ENCODE assay signal across 31 cellular contexts in genomic region chr15:19944261-19944888, GRCh38.
"Had no signal": no experiment of that assay in that cellular context is flagged by ENCODE, and none has a peak within 500 bp of the region (broad histone marks: within the 10 kb centered on the region; RNA-seq: fewer than 3 reads in every experiment).

No MANE protein-coding gene starts in this region.

- H3K36me3 ChIP-seq: MG63, SJSA1, WERI-Rb-1 had no signal

- DNase-seq: activated CD4-positive, alpha-beta memory T cell treated with anti-CD3 and anti-CD28 coated beads, Interleukin-2, amount 10 ng/mL, durations not matched to agents 7 days and 5 days; activated CD4-positive, alpha-beta T cell treated with anti-CD3 and anti-CD28 coated beads for 1 hour; activated CD4-positive, alpha-beta T cell treated with anti-CD3 and anti-CD28 coated beads for 48 hours; activated CD4-positive, CD25-positive, alpha-beta regulatory T cell; activated CD8-positive, alpha-beta memory T cell treated with anti-CD3 and anti-CD28 coated beads for 24 hours; activated CD8-positive, alpha-beta memory T cell treated with anti-CD3 and anti-CD28 coated beads, Interleukin-2, amount 10 ng/mL, durations not matched to agents 7 days and 5 days; activated CD8-positive, alpha-beta memory T cell treated with anti-CD3 and anti-CD28 coated beads, Interleukin-2, amount 50 U/mL, for 48 hours; activated effector memory CD4-positive, alpha-beta T cell treated with Interleukin-2 at 50 U/mL for 16 hours; activated naive CD4-positive, alpha-beta T cell treated with anti-CD3 and anti-CD28 coated beads, Interleukin-2, amount 10 ng/mL, durations not matched to agents 7 days and 5 days; activated naive CD8-positive, alpha-beta T cell treated with anti-CD3 and anti-CD28 coated beads, Interleukin-2, amount 50 U/mL, for 24 hours; activated T-cell treated with anti-CD3 and anti-CD28 coated beads, Interleukin-2, amount 50 U/mL, for 48 hours; anterior cingulate cortex; caudate nucleus; cerebellar nuclear complex; Kasumi-1; KG1; MG63; NCI-H1048; NCI-H1105 treated with DMSO at 0.1 percent for 48 hours; NCI-H1436; NCI-H1694; NCI-H1930; NCI-H2081 treated with DMSO at 0.1 percent for 48 hours; NCI-H226; NCI-H446 treated with DMSO at 0.1 percent for 48 hours; NCI-H524; NCI-H69; SHP77 treated with DMSO at 0.1 percent for 48 hours; T1000; WERI-Rb-1 had no signal

- H3K4me3 ChIP-seq: MG63, SJSA1 had no signal

- H3K9me3 ChIP-seq: MG63, SJSA1 had no signal

- H3K4me1 ChIP-seq: SJSA1 had no signal

- H3K27me3 ChIP-seq: MG63, SJSA1 had no signal

- H3K27ac ChIP-seq: SJSA1, WERI-Rb-1 had no signal

- ATAC-seq: activated CD8-positive, alpha-beta memory T cell treated with anti-CD3 and anti-CD28 coated beads, Interleukin-2, amount 10 ng/mL, durations not matched to agents 7 days and 5 days; activated naive CD8-positive, alpha-beta T cell treated with anti-CD3 and anti-CD28 coated beads, Interleukin-2, amount 50 U/mL, for 24 hours had no signal
